In the genomic region with DNA sequence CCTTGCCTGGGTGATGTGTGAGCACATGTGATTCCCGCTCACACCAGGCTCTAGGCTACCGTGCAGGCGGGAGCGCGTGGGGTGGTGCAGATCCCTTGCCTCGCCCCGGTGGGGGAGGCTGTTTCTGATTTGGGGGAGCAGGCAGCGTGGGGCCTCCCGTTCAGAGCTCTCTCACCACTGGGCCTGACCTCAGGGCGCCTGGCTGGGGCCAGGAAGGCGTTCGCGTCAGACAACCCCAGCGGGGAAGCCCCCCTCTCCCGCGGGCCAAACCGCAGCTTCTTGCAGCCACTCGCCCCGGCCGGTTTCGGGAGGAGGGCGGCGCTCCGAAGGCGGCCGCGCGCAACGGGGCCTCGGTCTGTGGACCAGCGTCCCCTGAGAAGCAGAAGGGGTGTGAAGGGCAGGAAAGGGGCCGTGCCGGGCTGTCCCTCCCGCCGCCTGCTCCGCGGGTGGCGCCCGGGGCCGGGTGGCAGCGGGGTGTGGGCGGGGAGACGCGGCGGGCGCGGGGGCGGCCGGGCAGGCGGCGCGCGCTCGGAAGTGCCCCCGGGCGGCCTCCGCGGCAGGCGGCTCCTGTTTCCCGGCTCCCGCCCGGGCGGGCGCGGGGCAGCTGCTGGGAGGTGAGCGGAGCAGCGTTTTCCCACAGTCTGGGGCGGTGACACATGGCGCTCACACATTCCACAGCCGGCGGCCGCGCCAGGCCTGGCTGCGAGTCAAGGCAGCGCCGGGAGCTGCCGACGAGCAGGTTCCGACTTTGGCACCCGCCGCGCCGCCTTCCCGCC, we compare ENCODE assay signal across 1 cellular context.
TF ChIP-seq lines count a peak whose summit lies in the region.

No MANE protein-coding gene starts in this region.

TF ChIP-seq in K562, 482 proteins besides CTCF, POLR2A, EP300 and RAD21 (continued from another document and continues in another):
- TF ChIP-seq, protein P1, sequence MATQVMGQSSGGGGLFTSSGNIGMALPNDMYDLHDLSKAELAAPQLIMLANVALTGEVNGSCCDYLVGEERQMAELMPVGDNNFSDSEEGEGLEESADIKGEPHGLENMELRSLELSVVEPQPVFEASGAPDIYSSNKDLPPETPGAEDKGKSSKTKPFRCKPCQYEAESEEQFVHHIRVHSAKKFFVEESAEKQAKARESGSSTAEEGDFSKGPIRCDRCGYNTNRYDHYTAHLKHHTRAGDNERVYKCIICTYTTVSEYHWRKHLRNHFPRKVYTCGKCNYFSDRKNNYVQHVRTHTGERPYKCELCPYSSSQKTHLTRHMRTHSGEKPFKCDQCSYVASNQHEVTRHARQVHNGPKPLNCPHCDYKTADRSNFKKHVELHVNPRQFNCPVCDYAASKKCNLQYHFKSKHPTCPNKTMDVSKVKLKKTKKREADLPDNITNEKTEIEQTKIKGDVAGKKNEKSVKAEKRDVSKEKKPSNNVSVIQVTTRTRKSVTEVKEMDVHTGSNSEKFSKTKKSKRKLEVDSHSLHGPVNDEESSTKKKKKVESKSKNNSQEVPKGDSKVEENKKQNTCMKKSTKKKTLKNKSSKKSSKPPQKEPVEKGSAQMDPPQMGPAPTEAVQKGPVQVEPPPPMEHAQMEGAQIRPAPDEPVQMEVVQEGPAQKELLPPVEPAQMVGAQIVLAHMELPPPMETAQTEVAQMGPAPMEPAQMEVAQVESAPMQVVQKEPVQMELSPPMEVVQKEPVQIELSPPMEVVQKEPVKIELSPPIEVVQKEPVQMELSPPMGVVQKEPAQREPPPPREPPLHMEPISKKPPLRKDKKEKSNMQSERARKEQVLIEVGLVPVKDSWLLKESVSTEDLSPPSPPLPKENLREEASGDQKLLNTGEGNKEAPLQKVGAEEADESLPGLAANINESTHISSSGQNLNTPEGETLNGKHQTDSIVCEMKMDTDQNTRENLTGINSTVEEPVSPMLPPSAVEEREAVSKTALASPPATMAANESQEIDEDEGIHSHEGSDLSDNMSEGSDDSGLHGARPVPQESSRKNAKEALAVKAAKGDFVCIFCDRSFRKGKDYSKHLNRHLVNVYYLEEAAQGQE (CRISPR knock-in tag; IDR thresholded peaks at IDR 0.05; ENCODE audit: low read depth), result no peak
- TF ChIP-seq, protein P2, sequence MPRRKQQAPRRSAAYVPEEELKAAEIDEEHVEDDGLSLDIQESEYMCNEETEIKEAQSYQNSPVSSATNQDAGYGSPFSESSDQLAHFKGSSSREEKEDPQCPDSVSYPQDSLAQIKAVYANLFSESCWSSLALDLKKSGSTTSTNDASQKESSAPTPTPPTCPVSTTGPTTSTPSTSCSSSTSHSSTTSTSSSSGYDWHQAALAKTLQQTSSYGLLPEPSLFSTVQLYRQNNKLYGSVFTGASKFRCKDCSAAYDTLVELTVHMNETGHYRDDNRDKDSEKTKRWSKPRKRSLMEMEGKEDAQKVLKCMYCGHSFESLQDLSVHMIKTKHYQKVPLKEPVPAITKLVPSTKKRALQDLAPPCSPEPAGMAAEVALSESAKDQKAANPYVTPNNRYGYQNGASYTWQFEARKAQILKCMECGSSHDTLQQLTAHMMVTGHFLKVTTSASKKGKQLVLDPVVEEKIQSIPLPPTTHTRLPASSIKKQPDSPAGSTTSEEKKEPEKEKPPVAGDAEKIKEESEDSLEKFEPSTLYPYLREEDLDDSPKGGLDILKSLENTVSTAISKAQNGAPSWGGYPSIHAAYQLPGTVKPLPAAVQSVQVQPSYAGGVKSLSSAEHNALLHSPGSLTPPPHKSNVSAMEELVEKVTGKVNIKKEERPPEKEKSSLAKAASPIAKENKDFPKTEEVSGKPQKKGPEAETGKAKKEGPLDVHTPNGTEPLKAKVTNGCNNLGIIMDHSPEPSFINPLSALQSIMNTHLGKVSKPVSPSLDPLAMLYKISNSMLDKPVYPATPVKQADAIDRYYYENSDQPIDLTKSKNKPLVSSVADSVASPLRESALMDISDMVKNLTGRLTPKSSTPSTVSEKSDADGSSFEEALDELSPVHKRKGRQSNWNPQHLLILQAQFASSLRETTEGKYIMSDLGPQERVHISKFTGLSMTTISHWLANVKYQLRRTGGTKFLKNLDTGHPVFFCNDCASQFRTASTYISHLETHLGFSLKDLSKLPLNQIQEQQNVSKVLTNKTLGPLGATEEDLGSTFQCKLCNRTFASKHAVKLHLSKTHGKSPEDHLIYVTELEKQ (CRISPR knock-in tag; IDR thresholded peaks at IDR 0.05), result no peak
- TF ChIP-seq PHTF2 (CRISPR knock-in tag; IDR thresholded peaks at IDR 0.05) (no peak), TCF3 (CRISPR knock-in tag; IDR thresholded peaks at IDR 0.05) (0 out of 2 replicates have a peak, but pooled peaks have one; percentile 0), ZC3H4 (CRISPR knock-in tag; IDR thresholded peaks at IDR 0.05; ENCODE audit: borderline replicate concordance) (no peak), KDM5B (IDR thresholded peaks at IDR 0.05; ENCODE audit: insufficient replicate concordance, low read depth, low read length) (peak; percentile 28), MTA1 (IDR thresholded peaks at IDR 0.05; ENCODE audit: borderline replicate concordance) (no peak), HCFC1 (IDR thresholded peaks at IDR 0.05; ENCODE audit: low read depth, low read length) (no peak), U2AF1 (optimal IDR thresholded peaks at IDR 0.05; ENCODE audit: low read depth, low read length) (peak; percentile 23), ZNF232 (CRISPR knock-in tag; IDR thresholded peaks at IDR 0.05) (0 out of 2 replicates have a peak, but pooled peaks have one; percentile 43), SRSF3 (IDR thresholded peaks at IDR 0.05; ENCODE audit: insufficient read depth, low read length) (no peak), BMI1 (IDR thresholded peaks at IDR 0.05; ENCODE audit: low read length) (no peak), CAMTA2 (CRISPR knock-in tag; conservative IDR thresholded peaks at IDR 0.05) (0 out of 2 replicates have a peak, but pooled peaks have one; percentile 26), PPARD (CRISPR knock-in tag; IDR thresholded peaks at IDR 0.05) (no peak), NFIX (CRISPR knock-in tag; IDR thresholded peaks at IDR 0.05; ENCODE audit: low read depth) (no peak), MEIS2 (IDR thresholded peaks at IDR 0.05; ENCODE audit: partially characterized antibody) (no peak), TARDBP (IDR thresholded peaks at IDR 0.05) (no peak), ZNF589 (CRISPR knock-in tag; IDR thresholded peaks at IDR 0.05; ENCODE audit: low read depth) (peak; percentile 89; the same call in 1 of the 2 replicates), SMAD2 (IDR thresholded peaks at IDR 0.05; ENCODE audit: low read depth, low read length) (no peak), SAP30 (IDR thresholded peaks at IDR 0.05; ENCODE audit: borderline replicate concordance, insufficient read depth, low read depth, low read length, poor library complexity, severe bottlenecking) (no peak)
- TF ChIP-seq, protein P3, sequence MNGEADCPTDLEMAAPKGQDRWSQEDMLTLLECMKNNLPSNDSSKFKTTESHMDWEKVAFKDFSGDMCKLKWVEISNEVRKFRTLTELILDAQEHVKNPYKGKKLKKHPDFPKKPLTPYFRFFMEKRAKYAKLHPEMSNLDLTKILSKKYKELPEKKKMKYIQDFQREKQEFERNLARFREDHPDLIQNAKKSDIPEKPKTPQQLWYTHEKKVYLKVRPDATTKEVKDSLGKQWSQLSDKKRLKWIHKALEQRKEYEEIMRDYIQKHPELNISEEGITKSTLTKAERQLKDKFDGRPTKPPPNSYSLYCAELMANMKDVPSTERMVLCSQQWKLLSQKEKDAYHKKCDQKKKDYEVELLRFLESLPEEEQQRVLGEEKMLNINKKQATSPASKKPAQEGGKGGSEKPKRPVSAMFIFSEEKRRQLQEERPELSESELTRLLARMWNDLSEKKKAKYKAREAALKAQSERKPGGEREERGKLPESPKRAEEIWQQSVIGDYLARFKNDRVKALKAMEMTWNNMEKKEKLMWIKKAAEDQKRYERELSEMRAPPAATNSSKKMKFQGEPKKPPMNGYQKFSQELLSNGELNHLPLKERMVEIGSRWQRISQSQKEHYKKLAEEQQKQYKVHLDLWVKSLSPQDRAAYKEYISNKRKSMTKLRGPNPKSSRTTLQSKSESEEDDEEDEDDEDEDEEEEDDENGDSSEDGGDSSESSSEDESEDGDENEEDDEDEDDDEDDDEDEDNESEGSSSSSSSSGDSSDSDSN (IDR thresholded peaks at IDR 0.05; ENCODE audit: borderline replicate concordance in 1 of 2, low read depth in 2 of 2, low read length in 2 of 2), result peak; percentile 72 to 84; a peak in 3 of 4 replicates
- TF ChIP-seq, protein P4, sequence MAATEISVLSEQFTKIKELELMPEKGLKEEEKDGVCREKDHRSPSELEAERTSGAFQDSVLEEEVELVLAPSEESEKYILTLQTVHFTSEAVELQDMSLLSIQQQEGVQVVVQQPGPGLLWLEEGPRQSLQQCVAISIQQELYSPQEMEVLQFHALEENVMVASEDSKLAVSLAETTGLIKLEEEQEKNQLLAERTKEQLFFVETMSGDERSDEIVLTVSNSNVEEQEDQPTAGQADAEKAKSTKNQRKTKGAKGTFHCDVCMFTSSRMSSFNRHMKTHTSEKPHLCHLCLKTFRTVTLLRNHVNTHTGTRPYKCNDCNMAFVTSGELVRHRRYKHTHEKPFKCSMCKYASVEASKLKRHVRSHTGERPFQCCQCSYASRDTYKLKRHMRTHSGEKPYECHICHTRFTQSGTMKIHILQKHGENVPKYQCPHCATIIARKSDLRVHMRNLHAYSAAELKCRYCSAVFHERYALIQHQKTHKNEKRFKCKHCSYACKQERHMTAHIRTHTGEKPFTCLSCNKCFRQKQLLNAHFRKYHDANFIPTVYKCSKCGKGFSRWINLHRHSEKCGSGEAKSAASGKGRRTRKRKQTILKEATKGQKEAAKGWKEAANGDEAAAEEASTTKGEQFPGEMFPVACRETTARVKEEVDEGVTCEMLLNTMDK (IDR thresholded peaks at IDR 0.05; ENCODE audit: borderline replicate concordance, insufficient read depth, low read depth, low read length, poor library complexity, severe bottlenecking), result no peak
- TF ChIP-seq, protein P5, sequence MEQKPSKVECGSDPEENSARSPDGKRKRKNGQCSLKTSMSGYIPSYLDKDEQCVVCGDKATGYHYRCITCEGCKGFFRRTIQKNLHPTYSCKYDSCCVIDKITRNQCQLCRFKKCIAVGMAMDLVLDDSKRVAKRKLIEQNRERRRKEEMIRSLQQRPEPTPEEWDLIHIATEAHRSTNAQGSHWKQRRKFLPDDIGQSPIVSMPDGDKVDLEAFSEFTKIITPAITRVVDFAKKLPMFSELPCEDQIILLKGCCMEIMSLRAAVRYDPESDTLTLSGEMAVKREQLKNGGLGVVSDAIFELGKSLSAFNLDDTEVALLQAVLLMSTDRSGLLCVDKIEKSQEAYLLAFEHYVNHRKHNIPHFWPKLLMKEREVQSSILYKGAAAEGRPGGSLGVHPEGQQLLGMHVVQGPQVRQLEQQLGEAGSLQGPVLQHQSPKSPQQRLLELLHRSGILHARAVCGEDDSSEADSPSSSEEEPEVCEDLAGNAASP (IDR thresholded peaks at IDR 0.05), result no peak
- TF ChIP-seq, protein P6, sequence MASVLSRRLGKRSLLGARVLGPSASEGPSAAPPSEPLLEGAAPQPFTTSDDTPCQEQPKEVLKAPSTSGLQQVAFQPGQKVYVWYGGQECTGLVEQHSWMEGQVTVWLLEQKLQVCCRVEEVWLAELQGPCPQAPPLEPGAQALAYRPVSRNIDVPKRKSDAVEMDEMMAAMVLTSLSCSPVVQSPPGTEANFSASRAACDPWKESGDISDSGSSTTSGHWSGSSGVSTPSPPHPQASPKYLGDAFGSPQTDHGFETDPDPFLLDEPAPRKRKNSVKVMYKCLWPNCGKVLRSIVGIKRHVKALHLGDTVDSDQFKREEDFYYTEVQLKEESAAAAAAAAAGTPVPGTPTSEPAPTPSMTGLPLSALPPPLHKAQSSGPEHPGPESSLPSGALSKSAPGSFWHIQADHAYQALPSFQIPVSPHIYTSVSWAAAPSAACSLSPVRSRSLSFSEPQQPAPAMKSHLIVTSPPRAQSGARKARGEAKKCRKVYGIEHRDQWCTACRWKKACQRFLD (CRISPR knock-in tag; IDR thresholded peaks at IDR 0.05), result peak; percentile 29; the same call in 1 of the 2 replicates
- TF ChIP-seq, protein P7, sequence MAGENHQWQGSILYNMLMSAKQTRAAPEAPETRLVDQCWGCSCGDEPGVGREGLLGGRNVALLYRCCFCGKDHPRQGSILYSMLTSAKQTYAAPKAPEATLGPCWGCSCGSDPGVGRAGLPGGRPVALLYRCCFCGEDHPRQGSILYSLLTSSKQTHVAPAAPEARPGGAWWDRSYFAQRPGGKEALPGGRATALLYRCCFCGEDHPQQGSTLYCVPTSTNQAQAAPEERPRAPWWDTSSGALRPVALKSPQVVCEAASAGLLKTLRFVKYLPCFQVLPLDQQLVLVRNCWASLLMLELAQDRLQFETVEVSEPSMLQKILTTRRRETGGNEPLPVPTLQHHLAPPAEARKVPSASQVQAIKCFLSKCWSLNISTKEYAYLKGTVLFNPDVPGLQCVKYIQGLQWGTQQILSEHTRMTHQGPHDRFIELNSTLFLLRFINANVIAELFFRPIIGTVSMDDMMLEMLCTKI (IDR thresholded peaks at IDR 0.05; ENCODE audit: partially characterized antibody), result no peak
- TF ChIP-seq, protein P8, sequence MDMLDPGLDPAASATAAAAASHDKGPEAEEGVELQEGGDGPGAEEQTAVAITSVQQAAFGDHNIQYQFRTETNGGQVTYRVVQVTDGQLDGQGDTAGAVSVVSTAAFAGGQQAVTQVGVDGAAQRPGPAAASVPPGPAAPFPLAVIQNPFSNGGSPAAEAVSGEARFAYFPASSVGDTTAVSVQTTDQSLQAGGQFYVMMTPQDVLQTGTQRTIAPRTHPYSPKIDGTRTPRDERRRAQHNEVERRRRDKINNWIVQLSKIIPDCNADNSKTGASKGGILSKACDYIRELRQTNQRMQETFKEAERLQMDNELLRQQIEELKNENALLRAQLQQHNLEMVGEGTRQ (CRISPR knock-in tag; IDR thresholded peaks at IDR 0.05), result no peak
- TF ChIP-seq, protein P9, sequence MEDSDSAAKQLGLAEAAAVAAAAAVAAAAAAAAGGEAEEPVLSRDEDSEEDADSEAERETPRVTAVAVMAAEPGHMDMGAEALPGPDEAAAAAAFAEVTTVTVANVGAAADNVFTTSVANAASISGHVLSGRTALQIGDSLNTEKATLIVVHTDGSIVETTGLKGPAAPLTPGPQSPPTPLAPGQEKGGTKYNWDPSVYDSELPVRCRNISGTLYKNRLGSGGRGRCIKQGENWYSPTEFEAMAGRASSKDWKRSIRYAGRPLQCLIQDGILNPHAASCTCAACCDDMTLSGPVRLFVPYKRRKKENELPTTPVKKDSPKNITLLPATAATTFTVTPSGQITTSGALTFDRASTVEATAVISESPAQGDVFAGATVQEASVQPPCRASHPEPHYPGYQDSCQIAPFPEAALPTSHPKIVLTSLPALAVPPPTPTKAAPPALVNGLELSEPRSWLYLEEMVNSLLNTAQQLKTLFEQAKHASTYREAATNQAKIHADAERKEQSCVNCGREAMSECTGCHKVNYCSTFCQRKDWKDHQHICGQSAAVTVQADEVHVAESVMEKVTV (CRISPR knock-in tag; IDR thresholded peaks at IDR 0.05), result peak; percentile 23
- TF ChIP-seq, protein P10, sequence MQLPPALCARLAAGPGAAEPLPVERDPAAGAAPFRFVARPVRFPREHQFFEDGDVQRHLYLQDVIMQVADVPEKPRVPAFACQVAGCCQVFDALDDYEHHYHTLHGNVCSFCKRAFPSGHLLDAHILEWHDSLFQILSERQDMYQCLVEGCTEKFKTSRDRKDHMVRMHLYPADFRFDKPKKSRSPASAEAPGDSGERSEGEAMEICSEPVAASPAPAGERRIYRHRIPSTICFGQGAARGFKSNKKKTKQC (CRISPR knock-in tag; IDR thresholded peaks at IDR 0.05), result peak; percentile 94
